Comparison of ENCODE assay signal across 9 cellular contexts in genomic region chr11:47641585-47642098, GRCh38. TPM values are rescaled to one million over a fixed set of nuclear protein-coding genes. Genes with fewer than 3 reads are reported as not detected.
DNase-seq lines count a peak whose midpoint lies in the region; ATAC-seq and TF ChIP-seq lines count a peak whose summit lies in the region.
"Had no signal": no experiment of that assay in that cellular context is flagged by ENCODE, and none has a peak within 500 bp of the region (broad histone marks: within the 10 kb centered on the region; RNA-seq: fewer than 3 reads in every experiment).

No MANE protein-coding gene starts in this region.

- peaks cover 0 to 32% (median 29%) of the 10 kb centered on the region in 9 donors for H3K36me3 ChIP-seq in heart left ventricle

- peak overlapping the region in 11 of 12 donors; percentile 79 to 97 (median 90) for H3K27ac ChIP-seq in heart left ventricle

- peak overlapping the region; percentile 95 for H3K4me3 Mint-ChIP-seq in activated naive CD8-positive, alpha-beta T cell treated with anti-CD3 and anti-CD28 coated beads, Interleukin-2, amount 10 ng/mL, durations not matched to agents 7 days and 5 days
- peak overlapping the region; percentile 97 for H3K4me3 Mint-ChIP-seq in stimulated activated effector memory CD8-positive, alpha-beta T cell treated with anti-CD3 and anti-CD28 coated beads, Interleukin-12 subunit alpha, Interleukin-12 subunit beta, amount 100 ng/mL, for 72 hours

- H3K27me3 Mint-ChIP-seq in activated naive CD8-positive, alpha-beta T cell treated with anti-CD3 and anti-CD28 coated beads, Interleukin-2, amount 10 ng/mL, durations not matched to agents 7 days and 5 days: no peaks in the 10 kb centered on the region

- TF ChIP-seq CTCF in heart left ventricle (IDR thresholded peaks at IDR 0.05): no peak

- H3K4me3 ChIP-seq in heart left ventricle: peak overlapping the region; percentile 57 to 94 (median 80)
- H3K4me3 ChIP-seq in iPS-18c (ENCODE audit: insufficient read depth, low read depth, low read length): peak overlapping the region; percentile 98

- H3K4me1 ChIP-seq in heart left ventricle: peaks cover 0 to 20% (median 14%) of the 10 kb centered on the region in 12 donors

- H3K27me3 ChIP-seq in heart left ventricle: no peaks in the 10 kb centered on the region

- H3K27ac Mint-ChIP-seq in activated naive CD8-positive, alpha-beta T cell treated with anti-CD3 and anti-CD28 coated beads, Interleukin-2, amount 10 ng/mL, durations not matched to agents 7 days and 5 days: peak overlapping the region; percentile 98
- H3K27ac Mint-ChIP-seq in stimulated activated effector memory CD8-positive, alpha-beta T cell treated with anti-CD3 and anti-CD28 coated beads, Interleukin-12 subunit alpha, Interleukin-12 subunit beta, amount 100 ng/mL, for 72 hours: peak overlapping the region; percentile 96

- ATAC-seq in heart left ventricle: no peak
- ATAC-seq in left cardiac atrium: no peak
- no peak for ATAC-seq in activated naive CD8-positive, alpha-beta T cell treated with anti-CD3 and anti-CD28 coated beads, Interleukin-2, amount 10 ng/mL, durations not matched to agents 7 days and 5 days (ENCODE audit: low read depth)
- ATAC-seq in stimulated activated effector memory CD8-positive, alpha-beta T cell treated with anti-CD3 and anti-CD28 coated beads, Interleukin-12 subunit alpha, Interleukin-12 subunit beta, amount 100 ng/mL, for 72 hours: no peak
- no peak for ATAC-seq in HG02885 (IDR thresholded peaks at IDR 0.05; ENCODE audit: poor library complexity, unreplicated experiment)

- no peak for TF ChIP-seq POLR2A in heart left ventricle (IDR thresholded peaks at IDR 0.05)

- H3K36me3 Mint-ChIP-seq in activated naive CD8-positive, alpha-beta T cell treated with anti-CD3 and anti-CD28 coated beads, Interleukin-2, amount 10 ng/mL, durations not matched to agents 7 days and 5 days: peaks cover 11% of the 10 kb centered on the region
- peaks cover 49% of the 10 kb centered on the region for H3K36me3 Mint-ChIP-seq in stimulated activated effector memory CD8-positive, alpha-beta T cell treated with anti-CD3 and anti-CD28 coated beads, Interleukin-12 subunit alpha, Interleukin-12 subunit beta, amount 100 ng/mL, for 72 hours

- no peaks in the 10 kb centered on the region for H3K9me3 ChIP-seq in heart left ventricle
- H3K9me3 ChIP-seq in iPS-18c (ENCODE audit: control insufficient read depth, insufficient read depth, low read length): no peaks in the 10 kb centered on the region

- intact Hi-C loops in heart left ventricle (cut with DNase I) (loop anchor here in 7 of 10 donors (5.0 to 10.0 kb wide), 7 partner anchors 71 to 213 kb away; partner anchors contain the start of genes FNBP4 (in 3 of the 7), AGBL2 (in 2 of the 7) and NUP160 (in 2 of the 7)), left cardiac atrium (cut with DNase I) (no loop called here)

- 4 to 6% (median 6%) methylated on average over 13 to 14 of the region's 14 CpGs for WGBS in heart left ventricle, 4 donors

- H3K9me3 Mint-ChIP-seq in activated naive CD8-positive, alpha-beta T cell treated with anti-CD3 and anti-CD28 coated beads, Interleukin-2, amount 10 ng/mL, durations not matched to agents 7 days and 5 days: no peaks in the 10 kb centered on the region
- no peaks in the 10 kb centered on the region for H3K9me3 Mint-ChIP-seq in stimulated activated effector memory CD8-positive, alpha-beta T cell treated with anti-CD3 and anti-CD28 coated beads, Interleukin-12 subunit alpha, Interleukin-12 subunit beta, amount 100 ng/mL, for 72 hours

- peaks cover 21% of the 10 kb centered on the region for H3K4me1 Mint-ChIP-seq in activated naive CD8-positive, alpha-beta T cell treated with anti-CD3 and anti-CD28 coated beads, Interleukin-2, amount 10 ng/mL, durations not matched to agents 7 days and 5 days
- H3K4me1 Mint-ChIP-seq in stimulated activated effector memory CD8-positive, alpha-beta T cell treated with anti-CD3 and anti-CD28 coated beads, Interleukin-12 subunit alpha, Interleukin-12 subunit beta, amount 100 ng/mL, for 72 hours: peaks cover 26% of the 10 kb centered on the region

- POLR2A ChIA-PET in activated naive CD8-positive, alpha-beta T cell treated with anti-CD3 and anti-CD28 coated beads, Interleukin-2, amount 10 ng/mL, durations not matched to agents 7 days and 5 days (lab: Charles Lee): interaction anchor here (5.4 kb wide), 1 partner anchor 74 kb away, joined by 29 read pairs; the partner anchor contains the start of gene AGBL2

- DNase-seq in heart left ventricle (no peak), left cardiac atrium (no peak), cerebellum (ENCODE audit: low spot score) (no peak)
- DNase-seq in activated naive CD8-positive, alpha-beta T cell treated with anti-CD3 and anti-CD28 coated beads, Interleukin-2, amount 10 ng/mL, durations not matched to agents 7 days and 5 days: no peak
- no peak for DNase-seq in stimulated activated effector memory CD8-positive, alpha-beta T cell treated with anti-CD3 and anti-CD28 coated beads, Interleukin-12 subunit alpha, Interleukin-12 subunit beta, amount 100 ng/mL, for 72 hours (ENCODE audit: low spot score in 2 of 2)
- DNase-seq in activated CD4-positive, CD25-positive, alpha-beta regulatory T cell treated with anti-CD3 and anti-CD28 coated beads, Interleukin-2, amount 50 U/mL, for 72 hours: no peak

RNA-seq across cellular contexts. Expression of gene MTCH2, which starts 0.7 kb away (rescaled TPM):
- total RNA-seq in heart left ventricle: 100 to 1,000 TPM in 5 of 9 donors, 10 to 100 TPM in 4; 38.2 to 135 (median 102) TPM
- polyA plus RNA-seq in heart left ventricle: 10 to 100 TPM; 41.2 to 95.9 TPM
- 10 to 100 TPM; 82.8 to 92.8 TPM for total RNA-seq in left cardiac atrium
- total RNA-seq in activated naive CD8-positive, alpha-beta T cell treated with anti-CD3 and anti-CD28 coated beads, Interleukin-2, amount 10 ng/mL, durations not matched to agents 7 days and 5 days: 10 to 100 TPM; 61.4 to 66.8 TPM
- 57.7 TPM for total RNA-seq in cerebellum

RNA-seq across cellular contexts. Expression of gene C1QTNF4, which starts 47.4 kb away (rescaled TPM):
- total RNA-seq in heart left ventricle (1 to 10 TPM in 2 of 9 donors, under 1 TPM in 6, not detected in 1; 0.23 to 1.5 (median 0.67) TPM), left cardiac atrium (under 1 TPM; 0.37 to 0.47 TPM), cerebellum (17.7 TPM)
- under 1 TPM; 0.64 to 0.91 TPM for polyA plus RNA-seq in heart left ventricle
- under 1 TPM; 0.43 to 0.47 TPM for total RNA-seq in activated naive CD8-positive, alpha-beta T cell treated with anti-CD3 and anti-CD28 coated beads, Interleukin-2, amount 10 ng/mL, durations not matched to agents 7 days and 5 days
- total RNA-seq: renal cortical epithelial cell had no signal

RNA-seq across cellular contexts. Expression of gene FAM180B, which starts 55.2 kb away (rescaled TPM):
- total RNA-seq in heart left ventricle (1 to 10 TPM in 1 of 9 donors, under 1 TPM in 5, not detected in 3; 0.21 to 1.3 (median 0.39) TPM), left cardiac atrium (under 1 TPM in 1 of 2 donors, not detected in 1; 0.41 TPM), cerebellum (not detected)
- under 1 TPM in 1 of 2 donors, not detected in 1; 0.15 TPM for polyA plus RNA-seq in heart left ventricle
- total RNA-seq in activated naive CD8-positive, alpha-beta T cell treated with anti-CD3 and anti-CD28 coated beads, Interleukin-2, amount 10 ng/mL, durations not matched to agents 7 days and 5 days: not detected
- total RNA-seq: renal cortical epithelial cell had no signal

Comparison
In these comparisons a context has a peak if more than half of its experiments do, and no peak if none do; other contexts are left out.
1. intact Hi-C loops: an anchor here in heart left ventricle (5.0 to 10.0 kb wide); none called in left cardiac atrium.